ENCODE assay signal across 26 cellular contexts in genomic region chr17:39359994-39360393, GRCh38.
"Had no signal": no experiment of that assay in that cellular context is flagged by ENCODE, and none has a peak within 500 bp of the region (broad histone marks: within the 10 kb centered on the region; RNA-seq: fewer than 3 reads in every experiment).

No MANE protein-coding gene starts in this region.

- H3K9me3 Mint-ChIP-seq: activated naive CD8-positive, alpha-beta T cell treated with anti-CD3 and anti-CD28 coated beads, Interleukin-2, amount 10 ng/mL, durations not matched to agents 7 days and 5 days; activated T-cell treated with anti-CD3 and anti-CD28 coated beads, Interleukin-2, amount 50 U/mL, for 4 hours had no signal

- H3K36me3 Mint-ChIP-seq: activated naive CD8-positive, alpha-beta T cell treated with anti-CD3 and anti-CD28 coated beads, Interleukin-2, amount 10 ng/mL, durations not matched to agents 7 days and 5 days had no signal

- H3K4me3 Mint-ChIP-seq: activated CD8-positive, alpha-beta T cell treated with anti-CD3 and anti-CD28 coated beads, Interleukin-2, amount 10 ng/mL, durations not matched to agents 7 days and 5 days; activated naive CD8-positive, alpha-beta T cell treated with anti-CD3 and anti-CD28 coated beads, Interleukin-2, amount 10 ng/mL, durations not matched to agents 7 days and 5 days; activated T-cell treated with anti-CD3 and anti-CD28 coated beads, Interleukin-2, amount 50 U/mL, for 4 hours had no signal

- ATAC-seq: activated CD8-positive, alpha-beta T cell treated with anti-CD3 and anti-CD28 coated beads, Interleukin-2, amount 10 ng/mL, durations not matched to agents 7 days and 5 days; Panc1 had no signal

- H3K27ac Mint-ChIP-seq: activated CD8-positive, alpha-beta T cell treated with anti-CD3 and anti-CD28 coated beads, Interleukin-2, amount 10 ng/mL, durations not matched to agents 7 days and 5 days; activated naive CD8-positive, alpha-beta T cell treated with anti-CD3 and anti-CD28 coated beads, Interleukin-2, amount 10 ng/mL, durations not matched to agents 7 days and 5 days had no signal

- H3K27me3 Mint-ChIP-seq: activated naive CD8-positive, alpha-beta T cell treated with anti-CD3 and anti-CD28 coated beads, Interleukin-2, amount 10 ng/mL, durations not matched to agents 7 days and 5 days had no signal

- DNase-seq: activated CD4-positive, alpha-beta T cell treated with anti-CD3 and anti-CD28 coated beads for 4 hours; activated CD4-positive, alpha-beta T cell treated with anti-CD3 and anti-CD28 coated beads, Interleukin-2, amount 50 U/mL, for 4 hours; activated CD8-positive, alpha-beta memory T cell treated with anti-CD3 and anti-CD28 coated beads, Interleukin-2, amount 50 U/mL, for 48 hours; activated CD8-positive, alpha-beta T cell treated with anti-CD3 and anti-CD28 coated beads, Interleukin-2, amount 10 ng/mL, durations not matched to agents 7 days and 5 days; activated effector memory CD4-positive, alpha-beta T cell treated with anti-CD3 and anti-CD28 coated beads, Interleukin-2, amount 50 U/mL, for 16 hours; activated naive CD4-positive, alpha-beta T cell treated with Interleukin-2 at 50 U/mL for 16 hours; activated naive CD8-positive, alpha-beta T cell treated with anti-CD3 and anti-CD28 coated beads, Interleukin-2, amount 10 ng/mL, durations not matched to agents 7 days and 5 days; activated T-cell treated with anti-CD3 and anti-CD28 coated beads, Interleukin-2, amount 50 U/mL, for 4 hours; aorta; IMR-90; KG1; NCI-H1048; NCI-H1417; NCI-H1930; NCI-H2107; NCI-H345; NCI-H510A; NCI-H526 treated with DMSO at 0.1 percent for 48 hours; NCI-H82; NK-92 treated with Interleukin-12 subunit alpha and Interleukin-12 subunit beta, amount 100 ng/mL, for 24 hours; Right ventricle myocardium superior; SJCRH30; SK-N-SH; T-helper 1 cell; WERI-Rb-1 had no signal
